ENCODE assay signal across 9 cellular contexts in genomic region chr19:821976-822773, GRCh38. TPM values are rescaled to one million over a fixed set of nuclear protein-coding genes. Genes with fewer than 3 reads are reported as not detected.
DNase-seq lines count a peak whose midpoint lies in the region; ATAC-seq and TF ChIP-seq lines count a peak whose summit lies in the region.
"Had no signal": no experiment of that assay in that cellular context is flagged by ENCODE, and none has a peak within 500 bp of the region (broad histone marks: within the 10 kb centered on the region; RNA-seq: fewer than 3 reads in every experiment).

No MANE protein-coding gene starts in this region.

- H3K27ac ChIP-seq in SK-N-MC (no peak overlapping the region), testis (no peak overlapping the region)

- H3K4me1 ChIP-seq in testis = no peaks in the 10 kb centered on the region

- H3K4me1 Mint-ChIP-seq in activated CD8-positive, alpha-beta T cell treated with anti-CD3 and anti-CD28 coated beads for 36 hours (ENCODE audit: low read depth) = no peaks in the 10 kb centered on the region
- H3K4me1 Mint-ChIP-seq in activated CD8-positive, alpha-beta T cell treated with anti-CD3 and anti-CD28 coated beads, Interleukin-2, amount 10 ng/mL, durations not matched to agents 7 days and 5 days (ENCODE audit: low read depth) = no peaks in the 10 kb centered on the region
- peaks cover 6% of the 10 kb centered on the region for H3K4me1 Mint-ChIP-seq in HFFc6 (ENCODE audit: low read depth)

- H3K4me3 Mint-ChIP-seq in activated CD8-positive, alpha-beta T cell treated with anti-CD3 and anti-CD28 coated beads for 36 hours = no peak overlapping the region
- H3K4me3 Mint-ChIP-seq in activated CD8-positive, alpha-beta T cell treated with anti-CD3 and anti-CD28 coated beads, Interleukin-2, amount 10 ng/mL, durations not matched to agents 7 days and 5 days = no peak overlapping the region
- H3K4me3 Mint-ChIP-seq in HFFc6 = no peak overlapping the region

- DNase-seq in activated CD8-positive, alpha-beta T cell treated with anti-CD3 and anti-CD28 coated beads for 36 hours = no peak
- no peak for DNase-seq in activated CD8-positive, alpha-beta T cell treated with anti-CD3 and anti-CD28 coated beads, Interleukin-2, amount 10 ng/mL, durations not matched to agents 7 days and 5 days
- no peak for DNase-seq in SK-N-MC (ENCODE audit: low read depth, low spot score)
- DNase-seq in iPS-NIHi11 (ENCODE audit: low spot score) = peak; percentile 90
- no peak for DNase-seq in testis
- no peak for DNase-seq in stimulated activated CD4-positive, alpha-beta T cell treated with anti-CD3 and anti-CD28 coated beads, Interleukin-4, amount 100 ng/mL, for 24 hours
- DNase-seq in HFFc6 = no peak

- no peak overlapping the region for H3K27ac Mint-ChIP-seq in activated CD8-positive, alpha-beta T cell treated with anti-CD3 and anti-CD28 coated beads for 36 hours
- no peak overlapping the region for H3K27ac Mint-ChIP-seq in activated CD8-positive, alpha-beta T cell treated with anti-CD3 and anti-CD28 coated beads, Interleukin-2, amount 10 ng/mL, durations not matched to agents 7 days and 5 days
- no peak overlapping the region for H3K27ac Mint-ChIP-seq in HFFc6

- intact Hi-C loops in activated CD8-positive, alpha-beta T cell treated with anti-CD3 and anti-CD28 coated beads for 36 hours (cut with micrococcal nuclease) = no loop called here
- intact Hi-C loops in testis (cut with DNase I; ENCODE audit: low total_unique reads) = no loop called here

- no peaks in the 10 kb centered on the region for H3K27me3 ChIP-seq in testis

- H3K27me3 Mint-ChIP-seq in activated CD8-positive, alpha-beta T cell treated with anti-CD3 and anti-CD28 coated beads for 36 hours = peaks cover 10% of the 10 kb centered on the region
- peaks cover 11% of the 10 kb centered on the region for H3K27me3 Mint-ChIP-seq in activated CD8-positive, alpha-beta T cell treated with anti-CD3 and anti-CD28 coated beads, Interleukin-2, amount 10 ng/mL, durations not matched to agents 7 days and 5 days (ENCODE audit: low read depth)
- peaks cover 3% of the 10 kb centered on the region for H3K27me3 Mint-ChIP-seq in HFFc6 (ENCODE audit: insufficient read depth)

- H3K4me3 ChIP-seq in SK-N-MC (peak overlapping the region; percentile 87), testis (peak overlapping the region; percentile 15 to 42)

- no peak for TF ChIP-seq CTCF in activated CD8-positive, alpha-beta T cell treated with anti-CD3 and anti-CD28 coated beads for 36 hours (IDR thresholded peaks at IDR 0.05)
- TF ChIP-seq CTCF in testis (IDR thresholded peaks at IDR 0.05) (no peak), HFFc6 (IDR thresholded peaks at IDR 0.05) (no peak)

- WGBS in testis, 2 donors = 2% methylated on average over 60 of the region's 94 CpGs; no CpG with 5 or more reads in 1 of the 2 donors

- no peak for TF ChIP-seq POLR2A in testis (IDR thresholded peaks at IDR 0.05)

- H3K36me3 Mint-ChIP-seq in activated CD8-positive, alpha-beta T cell treated with anti-CD3 and anti-CD28 coated beads for 36 hours (ENCODE audit: low read depth) = no peaks in the 10 kb centered on the region
- no peaks in the 10 kb centered on the region for H3K36me3 Mint-ChIP-seq in activated CD8-positive, alpha-beta T cell treated with anti-CD3 and anti-CD28 coated beads, Interleukin-2, amount 10 ng/mL, durations not matched to agents 7 days and 5 days (ENCODE audit: low read depth)
- no peaks in the 10 kb centered on the region for H3K36me3 Mint-ChIP-seq in HFFc6 (ENCODE audit: low read depth)

- no peaks in the 10 kb centered on the region for H3K9me3 Mint-ChIP-seq in activated CD8-positive, alpha-beta T cell treated with anti-CD3 and anti-CD28 coated beads for 36 hours
- no peaks in the 10 kb centered on the region for H3K9me3 Mint-ChIP-seq in activated CD8-positive, alpha-beta T cell treated with anti-CD3 and anti-CD28 coated beads, Interleukin-2, amount 10 ng/mL, durations not matched to agents 7 days and 5 days (ENCODE audit: insufficient read depth)
- H3K9me3 Mint-ChIP-seq in HFFc6 = no peaks in the 10 kb centered on the region

- CTCF ChIA-PET in activated CD8-positive, alpha-beta T cell treated with anti-CD3 and anti-CD28 coated beads for 36 hours (lab: Charles Lee) = no interaction called here
- CTCF ChIA-PET in activated CD8-positive, alpha-beta T cell treated with anti-CD3 and anti-CD28 coated beads, Interleukin-2, amount 10 ng/mL, durations not matched to agents 7 days and 5 days (lab: Charles Lee) = no interaction called here

- H3K9me3 ChIP-seq in SK-N-MC (ENCODE audit: low read depth, low read length) (no peaks in the 10 kb centered on the region), testis (no peaks in the 10 kb centered on the region)

- POLR2A ChIA-PET in activated CD8-positive, alpha-beta T cell treated with anti-CD3 and anti-CD28 coated beads for 36 hours (lab: Charles Lee) = interaction anchor here (0.6 kb wide), 1 partner anchor 32 kb away, joined by 3 read pairs; no protein-coding TSS in a partner anchor
- POLR2A ChIA-PET in activated CD8-positive, alpha-beta T cell treated with anti-CD3 and anti-CD28 coated beads, Interleukin-2, amount 10 ng/mL, durations not matched to agents 7 days and 5 days (lab: Charles Lee) = no interaction called here

- peak overlapping the region; percentile 84 for H3K9ac ChIP-seq in SK-N-MC (ENCODE audit: insufficient read length)

- ATAC-seq in activated CD8-positive, alpha-beta T cell treated with anti-CD3 and anti-CD28 coated beads for 36 hours = peak; percentile 10
- ATAC-seq in activated CD8-positive, alpha-beta T cell treated with anti-CD3 and anti-CD28 coated beads, Interleukin-2, amount 10 ng/mL, durations not matched to agents 7 days and 5 days = no peak
- no peak for ATAC-seq in HG03025 (IDR thresholded peaks at IDR 0.05; ENCODE audit: low FRiP score, unreplicated experiment)

- no peaks in the 10 kb centered on the region for H3K36me3 ChIP-seq in SK-N-MC (ENCODE audit: insufficient read depth, low read length)
- H3K36me3 ChIP-seq in testis (ENCODE audit: low read depth, missing control alignments) = no peaks in the 10 kb centered on the region

RNA-seq across cellular contexts. Expression of gene PLPPR3, which starts 0.4 kb away (rescaled TPM):
- total RNA-seq in activated CD8-positive, alpha-beta T cell treated with anti-CD3 and anti-CD28 coated beads for 36 hours = not detected
- total RNA-seq in activated CD8-positive, alpha-beta T cell treated with anti-CD3 and anti-CD28 coated beads, Interleukin-2, amount 10 ng/mL, durations not matched to agents 7 days and 5 days = not detected
- 10 to 100 TPM; 16.9 to 20.1 TPM for total RNA-seq in testis
- 2.7 TPM for polyA plus RNA-seq in testis (ENCODE audit: insufficient read depth, low read depth, low replicate concordance)
- total RNA-seq in HFFc6 (2021; fragmentation: NEBNext Ultra II Directional; extraction: Animal tissue kit (Norgen Biotek cat#: 25700)) = under 1 TPM in 1 of 6 experiments, not detected in 5; 0.09 TPM

RNA-seq across cellular contexts. Expression of gene AZU1, which starts 5.5 kb away (rescaled TPM):
- not detected for total RNA-seq in activated CD8-positive, alpha-beta T cell treated with anti-CD3 and anti-CD28 coated beads for 36 hours
- not detected for total RNA-seq in activated CD8-positive, alpha-beta T cell treated with anti-CD3 and anti-CD28 coated beads, Interleukin-2, amount 10 ng/mL, durations not matched to agents 7 days and 5 days
- total RNA-seq in testis = 1 to 10 TPM; 5.4 to 5.8 TPM
- polyA plus RNA-seq in testis (ENCODE audit: insufficient read depth, low read depth, low replicate concordance) = 1.4 TPM
- total RNA-seq in HFFc6 (2021; fragmentation: NEBNext Ultra II Directional; extraction: Animal tissue kit (Norgen Biotek cat#: 25700)) = not detected
- total RNA-seq: pulmonary artery endothelial cell had no signal

RNA-seq across cellular contexts. Expression of gene PRTN3, which starts 18.6 kb away (rescaled TPM):
- not detected for total RNA-seq in activated CD8-positive, alpha-beta T cell treated with anti-CD3 and anti-CD28 coated beads for 36 hours
- total RNA-seq in activated CD8-positive, alpha-beta T cell treated with anti-CD3 and anti-CD28 coated beads, Interleukin-2, amount 10 ng/mL, durations not matched to agents 7 days and 5 days = not detected
- total RNA-seq in testis = 1 to 10 TPM; 1.0 to 1.8 TPM
- polyA plus RNA-seq in testis (ENCODE audit: insufficient read depth, low read depth, low replicate concordance) = not detected
- total RNA-seq in HFFc6 (2021; fragmentation: NEBNext Ultra II Directional; extraction: Animal tissue kit (Norgen Biotek cat#: 25700)) = not detected
- total RNA-seq: pulmonary artery endothelial cell had no signal

RNA-seq across cellular contexts. Expression of gene PTBP1, which starts 24.9 kb away (rescaled TPM):
- 100 to 1,000 TPM; 581 to 582 TPM for total RNA-seq in activated CD8-positive, alpha-beta T cell treated with anti-CD3 and anti-CD28 coated beads for 36 hours
- 100 to 1,000 TPM; 524 to 526 TPM for total RNA-seq in activated CD8-positive, alpha-beta T cell treated with anti-CD3 and anti-CD28 coated beads, Interleukin-2, amount 10 ng/mL, durations not matched to agents 7 days and 5 days
- total RNA-seq in testis = 100 to 1,000 TPM; 168 to 196 TPM
- 116 TPM for polyA plus RNA-seq in testis (ENCODE audit: insufficient read depth, low read depth, low replicate concordance)
- total RNA-seq in HFFc6 (2021; fragmentation: NEBNext Ultra II Directional; extraction: Animal tissue kit (Norgen Biotek cat#: 25700)) = 100 to 1,000 TPM; 307 to 421 (median 380) TPM

RNA-seq across cellular contexts. Expression of gene ELANE, which starts 29.9 kb away (rescaled TPM):
- total RNA-seq in activated CD8-positive, alpha-beta T cell treated with anti-CD3 and anti-CD28 coated beads for 36 hours = not detected
- not detected for total RNA-seq in activated CD8-positive, alpha-beta T cell treated with anti-CD3 and anti-CD28 coated beads, Interleukin-2, amount 10 ng/mL, durations not matched to agents 7 days and 5 days
- under 1 TPM in 1 of 2 donors, not detected in 1; 0.74 TPM for total RNA-seq in testis
- 0.50 TPM for polyA plus RNA-seq in testis (ENCODE audit: insufficient read depth, low read depth, low replicate concordance)
- total RNA-seq in HFFc6 (2021; fragmentation: NEBNext Ultra II Directional; extraction: Animal tissue kit (Norgen Biotek cat#: 25700)) = under 1 TPM in 1 of 6 experiments, not detected in 5; 0.21 TPM
- total RNA-seq: pulmonary artery endothelial cell had no signal

Comparison
In these comparisons a context has a peak if more than half of its experiments do, and no peak if none do; other contexts are left out.
1. RNA of gene PLPPR3, which starts 0.4 kb away (total RNA-seq): 16.9 to 20.1 TPM in testis; 0.09 TPM in HFFc6, not detected in activated CD8-positive, alpha-beta T cell treated with anti-CD3 and anti-CD28 coated beads for 36 hours and not detected in activated CD8-positive, alpha-beta T cell treated with anti-CD3 and anti-CD28 coated beads, Interleukin-2, amount 10 ng/mL, durations not matched to agents 7 days and 5 days; every median in the first group is over 10 times any median in the second.
2. RNA of gene AZU1, which starts 5.5 kb away (total RNA-seq): 5.4 to 5.8 TPM in testis; not detected in activated CD8-positive, alpha-beta T cell treated with anti-CD3 and anti-CD28 coated beads for 36 hours, not detected in activated CD8-positive, alpha-beta T cell treated with anti-CD3 and anti-CD28 coated beads, Interleukin-2, amount 10 ng/mL, durations not matched to agents 7 days and 5 days and not detected in HFFc6; every median in the first group is over 4 times any median in the second.